ENCODE assay signal across 11 cellular contexts in genomic region chr5:139061274-139061673, GRCh38.
DNase-seq lines count a peak whose midpoint lies in the region; ATAC-seq and TF ChIP-seq lines count a peak whose summit lies in the region.
"Had no signal": no experiment of that assay in that cellular context is flagged by ENCODE, and none has a peak within 500 bp of the region (broad histone marks: within the 10 kb centered on the region; RNA-seq: fewer than 3 reads in every experiment).

No MANE protein-coding gene starts in this region.

- H3K9me3 ChIP-seq in right lobe of liver (no peaks in the 10 kb centered on the region), testis (no peaks in the 10 kb centered on the region)

- H3K4me3 ChIP-seq in right lobe of liver (no peak overlapping the region), testis (no peak overlapping the region)
- H3K4me3 ChIP-seq: PC-9, skin epidermis had no signal

- peaks cover 11 to 18% of the 10 kb centered on the region in 2 donors for H3K36me3 Mint-ChIP-seq in CD14-positive monocyte

- H3K36me3 ChIP-seq in right lobe of liver (no peaks in the 10 kb centered on the region), testis (ENCODE audit: low read depth, missing control alignments) (no peaks in the 10 kb centered on the region)

- peak; percentile 87 for DNase-seq in M059J (ENCODE audit: low read depth)
- peak; percentile 44 for DNase-seq in ecto neural progenitor cell (ENCODE audit: low spot score)
- peak; percentile 88 to 89 (median 88) for DNase-seq in right lobe of liver
- DNase-seq in testis = peak; percentile 89
- DNase-seq in HT-29 (ENCODE audit: low spot score) = no peak
- no peak for DNase-seq in CD14-positive monocyte (ENCODE audit: low spot score)
- DNase-seq in stimulated activated CD4-positive, alpha-beta T cell treated with anti-CD3 and anti-CD28 coated beads, Interleukin-1b, Interleukin-23, amount 100 ng/mL, for 48 hours = no peak
- DNase-seq in NCI-H1930 (lab: John Stamatoyannopoulos, UW) = no peak
- DNase-seq: erythroblast had no signal

- H3K27me3 Mint-ChIP-seq in CD14-positive monocyte (ENCODE audit: low read depth in 3 of 3) = peaks cover 0 to 2% (median 0%) of the 10 kb centered on the region in 3 donors

- TF ChIP-seq CTCF in right lobe of liver (IDR thresholded peaks at IDR 0.05) (no peak), testis (IDR thresholded peaks at IDR 0.05) (no peak), CD14-positive monocyte (IDR thresholded peaks at IDR 0.05) (no peak)

- intact Hi-C loops in right lobe of liver (cut with DNase I) = no loop called here
- intact Hi-C loops in testis (cut with DNase I; ENCODE audit: low total_unique reads) = no loop called here
- intact Hi-C loops in CD14-positive monocyte (cut with micrococcal nuclease) = no loop called here

- no peaks in the 10 kb centered on the region for H3K9me3 Mint-ChIP-seq in CD14-positive monocyte

- H3K27ac ChIP-seq in right lobe of liver (peak overlapping the region; percentile 45 to 61 (median 51)), testis (peak overlapping the region; percentile 8 to 68)
- H3K27ac ChIP-seq: PC-9 had no signal

- no peaks in the 10 kb centered on the region for H3K27me3 ChIP-seq in right lobe of liver
- H3K27me3 ChIP-seq in testis = no peaks in the 10 kb centered on the region

- H3K4me1 Mint-ChIP-seq in CD14-positive monocyte = peaks cover 14% of the 10 kb centered on the region

- WGBS in right lobe of liver (ENCODE audit: insufficient coverage, low coverage, low lambda C conversion rate, missing lambda C conversion rate) = 6% methylated on average over 4 of the region's 5 CpGs
- WGBS in testis, 2 donors = 19 to 26% methylated on average over 5 of the region's 5 CpGs

- no peak overlapping the region for H3K4me3 Mint-ChIP-seq in CD14-positive monocyte

- no peak overlapping the region for H3K27ac Mint-ChIP-seq in CD14-positive monocyte

- TF ChIP-seq POLR2A in right lobe of liver (IDR thresholded peaks at IDR 0.05) (no peak), testis (IDR thresholded peaks at IDR 0.05) (no peak)

- peak; percentile 84 to 94 (median 92) for ATAC-seq in right lobe of liver

- H3K4me1 ChIP-seq in right lobe of liver (peaks cover 0 to 29% (median 10%) of the 10 kb centered on the region in 4 donors), testis (peaks cover 19% of the 10 kb centered on the region)

Comparison
In these comparisons a context has a peak if more than half of its experiments do, and no peak if none do; other contexts are left out.
1. DNase-seq: peak in M059J (single experiment), ecto neural progenitor cell (single experiment), right lobe of liver (3 of 3) and testis (single experiment); none in HT-29 (single experiment), CD14-positive monocyte (single experiment), stimulated activated CD4-positive, alpha-beta T cell treated with anti-CD3 and anti-CD28 coated beads, Interleukin-1b, Interleukin-23, amount 100 ng/mL, for 48 hours (single experiment) and NCI-H1930 (0 of 2).